In genomic region chr7:139358541-139359365, GRCh38 we compare ENCODE assay signal across 8 cellular contexts. TPM values are rescaled to one million over a fixed set of nuclear protein-coding genes. Genes with fewer than 3 reads are reported as not detected.
DNase-seq lines count a peak whose midpoint lies in the region; ATAC-seq and TF ChIP-seq lines count a peak whose summit lies in the region.

No MANE protein-coding gene starts in this region.

- no peaks in the 10 kb centered on the region for H3K9me3 Mint-ChIP-seq in CD4-positive, alpha-beta T cell

- H3K27ac Mint-ChIP-seq in CD4-positive, alpha-beta T cell = peak overlapping the region; percentile 98
- H3K27ac Mint-ChIP-seq in T-helper 17 cell = peak overlapping the region; percentile 98

- H3K4me3 Mint-ChIP-seq in CD4-positive, alpha-beta T cell = peak overlapping the region; percentile 99
- H3K4me3 Mint-ChIP-seq in T-helper 17 cell = peak overlapping the region; percentile 96

- H3K4me3 ChIP-seq in left lung = peak overlapping the region; percentile 72 to 91

- POLR2A ChIA-PET in CD4-positive, alpha-beta T cell (lab: Charles Lee) = interaction anchor here (0.7 to 7.0 kb wide), 17 partner anchors 11 to 1656 kb away, joined by 3 to 166 read pairs (median 8); partner anchors contain the start of genes FMC1, KDM7A, MRPS33 and UBN2

- peaks cover 33% of the 10 kb centered on the region for H3K36me3 Mint-ChIP-seq in CD4-positive, alpha-beta T cell (ENCODE audit: low read depth)
- no peaks in the 10 kb centered on the region for H3K36me3 Mint-ChIP-seq in T-helper 17 cell (ENCODE audit: low read depth)

- peaks cover 46% of the 10 kb centered on the region for H3K4me1 Mint-ChIP-seq in CD4-positive, alpha-beta T cell (ENCODE audit: low read depth)
- peaks cover 25% of the 10 kb centered on the region for H3K4me1 Mint-ChIP-seq in T-helper 17 cell

- no peaks in the 10 kb centered on the region for H3K9me3 ChIP-seq in CD4-positive, alpha-beta T cell (ENCODE audit: control insufficient read depth, low read length)
- no peaks in the 10 kb centered on the region for H3K9me3 ChIP-seq in T-helper 17 cell (ENCODE audit: control insufficient read depth, low read length, poor library complexity, severe bottlenecking)
- H3K9me3 ChIP-seq in left lung = no peaks in the 10 kb centered on the region

- DNase-seq in CD4-positive, alpha-beta T cell = peak in 9 of 10 experiments; percentile 7 to 36 (median 16)
- DNase-seq in HT1080 (ENCODE audit: low read depth) (peak; percentile 40), T-helper 17 cell (peak in 2 of 3 donors; percentile 15 to 16), caudate nucleus (lab: John Stamatoyannopoulos, UW) (peak in 13 of 61 donors; percentile 11 to 77 (median 56)), left lung (no peak), mesenteric fat pad (ENCODE audit: low spot score) (no peak)
- DNase-seq in stimulated activated CD8-positive, alpha-beta memory T cell treated with anti-CD3 and anti-CD28 coated beads, Interleukin-12 subunit alpha, Interleukin-12 subunit beta, amount 100 ng/mL, for 4 hours (ENCODE audit: low read depth) = peak; percentile 6

- peaks cover 6 to 43% of the 10 kb centered on the region in 2 donors for H3K4me1 ChIP-seq in left lung

- no peaks in the 10 kb centered on the region for H3K27me3 Mint-ChIP-seq in CD4-positive, alpha-beta T cell
- no peaks in the 10 kb centered on the region for H3K27me3 Mint-ChIP-seq in T-helper 17 cell

- peak overlapping the region; percentile 98 for H3K27ac ChIP-seq in CD4-positive, alpha-beta T cell (ENCODE audit: low read depth, low read length)
- H3K27ac ChIP-seq in caudate nucleus (ENCODE audit: low read depth, low read length) (peak overlapping the region; percentile 99), left lung (peak overlapping the region; percentile 99 to 100)

- ATAC-seq in CD4-positive, alpha-beta T cell (ENCODE audit: poor library complexity) = peak; percentile 8
- peak; percentile 26 for ATAC-seq in GM19395 (IDR thresholded peaks at IDR 0.05; ENCODE audit: unreplicated experiment)
- ATAC-seq in T-helper 17 cell = peak; percentile 14
- ATAC-seq in left lung = peak; percentile 8

- CTCF ChIA-PET in CD4-positive, alpha-beta T cell (lab: Charles Lee) = interaction anchor here (0.6 to 1.4 kb wide), 2 partner anchors 12 to 15 kb away, joined by 3 to 4 read pairs; no protein-coding TSS in a partner anchor

- H3K36me3 ChIP-seq in left lung = no peaks in the 10 kb centered on the region

- TF ChIP-seq CTCF in CD4-positive, alpha-beta T cell (IDR thresholded peaks at IDR 0.05) = no peak
- TF ChIP-seq CTCF in left lung (IDR thresholded peaks at IDR 0.05) = no peak

- intact Hi-C loops in CD4-positive, alpha-beta T cell (cut with DNase I, micrococcal nuclease) = loop anchor here (1.0 to 5.0 kb wide), 2 partner anchors 17 to 34 kb away; partner anchors contain the start of gene FMC1 (in 1 of the 2)
- intact Hi-C loops in left lung (cut with DNase I) = no loop called here

- no peaks in the 10 kb centered on the region for H3K27me3 ChIP-seq in CD4-positive, alpha-beta T cell (ENCODE audit: control insufficient read depth, insufficient read depth, low read length)
- H3K27me3 ChIP-seq in left lung = no peaks in the 10 kb centered on the region

RNA-seq across cellular contexts. Expression of gene LUC7L2, which starts 0.9 kb away (rescaled TPM):
- 100 to 1,000 TPM; 177 to 194 TPM for total RNA-seq in CD4-positive, alpha-beta T cell
- total RNA-seq in HT1080 (2014; rRNA removed; shearing (Covaris generic)) = 45.4 and 66.7 TPM in 2 replicates
- polyA plus RNA-seq in HT1080 (2015; cell fraction: cytosol; rRNA removed) = 34.5 and 41.4 TPM in 2 replicates
- 89.0 and 108 TPM in 2 replicates for polyA plus RNA-seq in HT1080 (2015; cell fraction: nucleus; rRNA removed)
- total RNA-seq in T-helper 17 cell = 100 to 1,000 TPM; 187 to 190 TPM
- 10 to 100 TPM; 67.2 to 76.6 TPM for total RNA-seq in left lung
- total RNA-seq in mesenteric fat pad = 67.3 TPM

RNA-seq across cellular contexts. Expression of gene FMC1, which starts 17.6 kb away (rescaled TPM):
- total RNA-seq in CD4-positive, alpha-beta T cell = 1 to 10 TPM in 1 of 2 experiments, under 1 TPM in 1; 0.89 to 1.2 TPM
- total RNA-seq in HT1080 (2014; rRNA removed; shearing (Covaris generic)) = 8.1 and 13.1 TPM in 2 replicates
- 16.3 and 17.0 TPM in 2 replicates for polyA plus RNA-seq in HT1080 (2015; cell fraction: cytosol; rRNA removed)
- polyA plus RNA-seq in HT1080 (2015; cell fraction: nucleus; rRNA removed) = 9.9 and 17.0 TPM in 2 replicates
- 1 to 10 TPM; 3.6 to 6.3 TPM for total RNA-seq in T-helper 17 cell
- 10 to 100 TPM; 11.1 to 15.7 TPM for total RNA-seq in left lung
- 9.9 TPM for total RNA-seq in mesenteric fat pad

Comparison
In these comparisons a context has a peak if more than half of its experiments do, and no peak if none do; other contexts are left out.
1. DNase-seq: peak in CD4-positive, alpha-beta T cell (9 of 10), HT1080 (single experiment), T-helper 17 cell (2 of 3) and stimulated activated CD8-positive, alpha-beta memory T cell treated with anti-CD3 and anti-CD28 coated beads, Interleukin-12 subunit alpha, Interleukin-12 subunit beta, amount 100 ng/mL, for 4 hours (single experiment); none in left lung (0 of 2) and mesenteric fat pad (single experiment).
2. intact Hi-C loops: an anchor here in CD4-positive, alpha-beta T cell (1.0 to 5.0 kb wide); none called in left lung.
3. Peak in every context shown above with its lines, with median percentiles within 50 percentile points of each other: ATAC-seq and H3K27ac ChIP-seq.